In genomic region chr11:66842896-66843775, GRCh38 we compare ENCODE assay signal across 8 cellular contexts. TPM values are rescaled to one million over a fixed set of nuclear protein-coding genes. Genes with fewer than 3 reads are reported as not detected.
A peak's percentile ranks its signal among the peaks of the same experiment; 100 is the strongest.
DNase-seq lines count a peak whose midpoint lies in the region; ATAC-seq, FAIRE-seq and TF ChIP-seq lines count a peak whose summit lies in the region.

Gene RCE1 (plus strand): TSS chr11:66843441. CDS start chr11:66843456, 15 bp downstream.

- H3K9me3 Mint-ChIP-seq in T-helper 1 cell treated with Interleukin-12 subunit alpha and Interleukin-12 subunit beta and Interleukin-4 antibody, amounts not matched to agents 30 μg/mL and 1 μg/mL, for 36 hours, result no peaks in the 10 kb centered on the region

- H3K4me1 ChIP-seq in uterus, result peaks cover 9 to 17% of the 10 kb centered on the region in 2 donors

- peak within 1 kb of the TSS; percentile 94 for H3K27ac Mint-ChIP-seq in T-helper 1 cell treated with Interleukin-12 subunit alpha and Interleukin-12 subunit beta and Interleukin-4 antibody, amounts not matched to agents 30 μg/mL and 1 μg/mL, for 36 hours

- no peaks in the 10 kb centered on the region for H3K9me3 ChIP-seq in uterus

- TF ChIP-seq POLR2A in GM12891 (IDR thresholded peaks at IDR 0.05; ENCODE audit: low read depth, low read length) (peak; percentile 95), uterus (IDR thresholded peaks at IDR 0.05) (peak; percentile 81 to 97)

- TF ChIP-seq CTCF in uterus (IDR thresholded peaks at IDR 0.05), result no peak

- H3K36me3 ChIP-seq in uterus, result no peaks in the 10 kb centered on the region

- H3K4me3 Mint-ChIP-seq in T-helper 1 cell treated with Interleukin-12 subunit alpha and Interleukin-12 subunit beta and Interleukin-4 antibody, amounts not matched to agents 30 μg/mL and 1 μg/mL, for 36 hours, result peak within 1 kb of the TSS; percentile 93

- DNase-seq in GM12891 (ENCODE audit: insufficient read length, low spot score) (peak; percentile 97), NCI-H128 (lab: John Stamatoyannopoulos, UW; ENCODE audit: unreplicated experiment) (peak; percentile 88), amniotic stem cell (lab: John Stamatoyannopoulos, UW) (peak; percentile 72), left ventricle myocardium superior (peak; percentile 96), putamen (ENCODE audit: low spot score) (peak; percentile 90), uterus (peak; percentile 82 to 93)

- peaks cover 19% of the 10 kb centered on the region for H3K36me3 Mint-ChIP-seq in T-helper 1 cell treated with Interleukin-12 subunit alpha and Interleukin-12 subunit beta and Interleukin-4 antibody, amounts not matched to agents 30 μg/mL and 1 μg/mL, for 36 hours (ENCODE audit: low read depth)

- ATAC-seq in HG02678 (IDR thresholded peaks at IDR 0.05; ENCODE audit: unreplicated experiment) (peak; percentile 87), left ventricle myocardium superior (peak; percentile 98)

- peaks cover 40% of the 10 kb centered on the region for H3K4me1 Mint-ChIP-seq in T-helper 1 cell treated with Interleukin-12 subunit alpha and Interleukin-12 subunit beta and Interleukin-4 antibody, amounts not matched to agents 30 μg/mL and 1 μg/mL, for 36 hours (ENCODE audit: low read depth)

- no peaks in the 10 kb centered on the region for H3K27me3 Mint-ChIP-seq in T-helper 1 cell treated with Interleukin-12 subunit alpha and Interleukin-12 subunit beta and Interleukin-4 antibody, amounts not matched to agents 30 μg/mL and 1 μg/mL, for 36 hours (ENCODE audit: low read depth)

- H3K27ac ChIP-seq in uterus, result peak within 1 kb of the TSS; percentile 86 to 98

- intact Hi-C loops in left ventricle myocardium superior (cut with micrococcal nuclease), result no loop called here
- intact Hi-C loops in uterus (cut with DNase I; ENCODE audit: low total_unique reads), result no loop called here

- H3K4me3 ChIP-seq in uterus, result peak within 1 kb of the TSS; percentile 94 to 96

- H3K27me3 ChIP-seq in uterus, result no peaks in the 10 kb centered on the region

- peak; percentile 98 for FAIRE-seq in GM12891 (lab: Jason Lieb, UNC)

TF ChIP-seq in GM12891, 5 proteins besides CTCF, POLR2A, EP300 and RAD21:
- TF ChIP-seq POU2F2 (IDR thresholded peaks at IDR 0.05; ENCODE audit: low read depth, low read length) (peak; percentile 28; the same call in 1 of the 2 replicates), POLR2AphosphoS5 (IDR thresholded peaks at IDR 0.05; ENCODE audit: low read depth, low read length) (peak; percentile 92), PAX5 (IDR thresholded peaks at IDR 0.05; ENCODE audit: insufficient read depth, low read length, severe bottlenecking) (no peak), TAF1 (IDR thresholded peaks at IDR 0.05; ENCODE audit: low read depth, low read length) (peak; percentile 94), SPI1 (IDR thresholded peaks at IDR 0.05; ENCODE audit: low read depth, low read length) (no peak)

RNA-seq across cellular contexts. Expression of gene RCE1, which starts in this region (rescaled TPM):
- polyA plus RNA-seq in GM12891 (2012; ENCODE audit: low read depth, missing spikeins), result 14.1 TPM
- 6.5 TPM for total RNA-seq in left ventricle myocardium superior
- total RNA-seq in uterus, result 10 to 100 TPM in 3 of 4 donors, 1 to 10 TPM in 1; 2.3 to 19.4 (median 13.7) TPM

Comparison
In these comparisons a context has a peak if more than half of its experiments do, and no peak if none do; other contexts are left out.
1. Peak in every context shown above with its lines: DNase-seq, ATAC-seq, H3K4me3 ChIP-seq and H3K27ac ChIP-seq.